In the genomic region with DNA sequence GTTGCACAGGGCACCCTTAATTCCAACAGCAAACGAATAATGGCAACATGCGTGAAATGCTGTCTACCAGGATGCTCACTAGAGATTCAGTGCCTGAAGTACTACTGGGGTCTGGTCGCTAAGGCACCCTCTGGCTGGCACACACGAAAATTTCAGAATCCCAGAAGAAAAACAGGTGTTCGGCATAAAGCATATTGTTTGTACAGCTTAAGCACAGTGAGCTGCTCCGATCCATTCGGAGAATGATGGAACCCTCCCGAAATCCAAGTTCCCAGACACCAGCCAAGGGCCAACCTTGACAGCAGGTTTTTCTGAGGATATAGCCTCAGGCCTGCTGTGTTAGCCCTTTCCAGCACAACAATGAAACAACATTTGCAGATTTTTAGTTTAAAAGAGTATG, we compare ENCODE assay signal across 27 cellular contexts.
DNase-seq lines count a peak whose midpoint lies in the region; FAIRE-seq and TF ChIP-seq lines count a peak whose summit lies in the region.
"Had no signal": no experiment of that assay in that cellular context is flagged by ENCODE, and none has a peak within 500 bp of the region (broad histone marks: within the 10 kb centered on the region; RNA-seq: fewer than 3 reads in every experiment).

No MANE protein-coding gene starts in this region.

- DNase-seq in NCI-H1092 treated with DMSO at 0.1 percent for 48 hours (lab: John Stamatoyannopoulos, UW): peak; percentile 17
- DNase-seq in NCI-H1092 (lab: John Stamatoyannopoulos, UW): no peak
- DNase-seq in activated effector memory CD4-positive, alpha-beta T cell treated with anti-CD3 and anti-CD28 coated beads, Interleukin-2, amount 50 U/mL, for 16 hours: peak; percentile 25
- DNase-seq in activated effector memory CD4-positive, alpha-beta T cell treated with Interleukin-2 at 50 U/mL for 16 hours: no peak
- DNase-seq in osteocyte (ENCODE audit: extremely low spot score, unreplicated experiment): peak; percentile 74
- no peak for DNase-seq in GM12891 (ENCODE audit: insufficient read length, low spot score)
- no peak for DNase-seq in A673 (ENCODE audit: low spot score)
- DNase-seq: ACHN; BE2C; C1 segment of cervical spinal cord; CD4-positive, alpha-beta memory T cell; CD4-positive, CD25-positive, alpha-beta regulatory T cell; CD8-positive, alpha-beta memory T cell; COR-L47; DMS 273 treated with DMSO at 0.1 percent for 48 hours; DMS153; DMS53; DMS79; DND-41; EL; GDM1 had no signal

- H3K27me3 Mint-ChIP-seq in osteocyte (ENCODE audit: unreplicated experiment): peaks cover 34% of the 10 kb centered on the region
- H3K27me3 Mint-ChIP-seq: CD4-positive, alpha-beta memory T cell had no signal

- no peaks in the 10 kb centered on the region for H3K36me3 ChIP-seq in A673 (ENCODE audit: insufficient read depth, low read length, poor library complexity, severe bottlenecking)
- H3K36me3 ChIP-seq: BE2C, BLaER1 had no signal

- no peak overlapping the region for H3K27ac ChIP-seq in A673 (ENCODE audit: low read depth, low read length, poor library complexity, severe bottlenecking)
- H3K27ac ChIP-seq: 22Rv1, A549, BLaER1 had no signal

- no peaks in the 10 kb centered on the region for H3K4me1 ChIP-seq in A673 (ENCODE audit: insufficient read depth, low read length, poor library complexity, severe bottlenecking)
- H3K4me1 ChIP-seq: A549, BE2C, BLaER1 had no signal

- no peak overlapping the region for H3K27ac Mint-ChIP-seq in osteocyte (ENCODE audit: unreplicated experiment)
- H3K27ac Mint-ChIP-seq: CD14-positive monocyte; CD4-positive, alpha-beta memory T cell; CD4-positive, CD25-positive, alpha-beta regulatory T cell; CD8-positive, alpha-beta memory T cell had no signal

- no peak for TF ChIP-seq POLR2A in GM12891 (IDR thresholded peaks at IDR 0.05; ENCODE audit: low read depth, low read length)

- intact Hi-C loops in A673 (cut with micrococcal nuclease; ENCODE audit: unreplicated experiment): no loop called here

- no peaks in the 10 kb centered on the region for H3K9me3 Mint-ChIP-seq in osteocyte (ENCODE audit: unreplicated experiment)
- H3K9me3 Mint-ChIP-seq: CD4-positive, alpha-beta memory T cell; CD8-positive, alpha-beta memory T cell had no signal

- no peak overlapping the region for H3K4me3 ChIP-seq in A673 (ENCODE audit: low read depth, low read length, poor library complexity, severe bottlenecking)
- H3K4me3 ChIP-seq: A549, BLaER1, GM12878 had no signal

- POLR2A ChIA-PET in A673 (lab: Charles Lee; ENCODE audit: low non-redundant PET): no interaction called here

- H3K4me1 Mint-ChIP-seq in osteocyte (ENCODE audit: unreplicated experiment): no peaks in the 10 kb centered on the region
- H3K4me1 Mint-ChIP-seq: CD14-positive monocyte; CD4-positive, alpha-beta memory T cell; CD4-positive, CD25-positive, alpha-beta regulatory T cell; CD8-positive, alpha-beta memory T cell had no signal

- H3K4me3 Mint-ChIP-seq in osteocyte (ENCODE audit: unreplicated experiment): no peak overlapping the region
- H3K4me3 Mint-ChIP-seq: CD14-positive monocyte; CD4-positive, alpha-beta memory T cell; CD4-positive, CD25-positive, alpha-beta regulatory T cell; CD8-positive, alpha-beta memory T cell had no signal

- H3K36me3 Mint-ChIP-seq in osteocyte (ENCODE audit: unreplicated experiment): no peaks in the 10 kb centered on the region
- H3K36me3 Mint-ChIP-seq: CD14-positive monocyte; CD4-positive, alpha-beta memory T cell; CD4-positive, CD25-positive, alpha-beta regulatory T cell; CD8-positive, alpha-beta memory T cell had no signal

- no peaks in the 10 kb centered on the region for H3K27me3 ChIP-seq in A673 (replicated peaks; ENCODE audit: insufficient read depth, low read depth, low read length, poor library complexity)
- H3K27me3 ChIP-seq: BE2C, BLaER1 had no signal

- no peak for FAIRE-seq in GM12891 (lab: Jason Lieb, UNC)
- FAIRE-seq: A549, GM12878, GM19239 had no signal

- BruUV-seq in A673 (replicated peaks; lab: Mats Ljungman, UMichigan): no TSS peak

- H3K9me3 ChIP-seq in A673 (ENCODE audit: low read depth, low read length, poor library complexity, severe bottlenecking): no peaks in the 10 kb centered on the region
- H3K9me3 ChIP-seq: A549, BE2C, BLaER1 had no signal

- CTCF ChIA-PET in A673 (lab: Charles Lee): interaction anchor here (0.6 kb wide), 1 partner anchor 125 kb away, joined by 4 read pairs; no protein-coding TSS in a partner anchor

- TF ChIP-seq CTCF in osteocyte (IDR thresholded peaks at IDR 0.05) (no peak), A673 (conservative IDR thresholded peaks at IDR 0.05; ENCODE audit: low read depth, low read length) (no peak)

TF ChIP-seq in GM12891, 5 proteins besides CTCF, POLR2A, EP300 and RAD21:
- TF ChIP-seq SPI1 (IDR thresholded peaks at IDR 0.05; ENCODE audit: low read depth, low read length): no peak
- TF ChIP-seq TAF1 (IDR thresholded peaks at IDR 0.05; ENCODE audit: low read depth, low read length): no peak
- no peak for TF ChIP-seq POU2F2 (IDR thresholded peaks at IDR 0.05; ENCODE audit: low read depth, low read length)
- TF ChIP-seq PAX5 (IDR thresholded peaks at IDR 0.05; ENCODE audit: insufficient read depth, low read length, severe bottlenecking): no peak
- TF ChIP-seq POLR2AphosphoS5 (IDR thresholded peaks at IDR 0.05; ENCODE audit: low read depth, low read length): no peak
TF ChIP-seq in GM12891: peak in this region for 0.

Comparison
In these comparisons a context has a peak if more than half of its experiments do, and no peak if none do; other contexts are left out.
1. DNase-seq: peak in NCI-H1092 treated with DMSO at 0.1 percent for 48 hours (single experiment), activated effector memory CD4-positive, alpha-beta T cell treated with anti-CD3 and anti-CD28 coated beads, Interleukin-2, amount 50 U/mL, for 16 hours (single experiment) and osteocyte (single experiment); none in NCI-H1092 (single experiment), activated effector memory CD4-positive, alpha-beta T cell treated with Interleukin-2 at 50 U/mL for 16 hours (single experiment), GM12891 (single experiment) and A673 (single experiment).